20 cellular contexts compared by ENCODE assay signal in genomic region chr15:66680502-66680901, GRCh38.
"Had no signal": no experiment of that assay in that cellular context is flagged by ENCODE, and none has a peak within 500 bp of the region (broad histone marks: within the 10 kb centered on the region; RNA-seq: fewer than 3 reads in every experiment).

No MANE protein-coding gene starts in this region.

- H3K79me2 ChIP-seq: parathyroid adenoma had no signal

- H3K27ac ChIP-seq: breast epithelium, parathyroid adenoma, tibial nerve, uterus, VCaP had no signal

- H3K36me3 Mint-ChIP-seq: natural killer cell had no signal

- H3K9me3 Mint-ChIP-seq: natural killer cell had no signal

- H3K36me3 ChIP-seq: adrenal gland, breast epithelium, tibial nerve, uterus had no signal

- FAIRE-seq: astrocyte, keratinocyte had no signal

- H3K4me3 Mint-ChIP-seq: activated T-cell treated with anti-CD3 and anti-CD28 coated beads, Interleukin-2, amount 50 U/mL, for 72 hours; dendritic cell treated with granulocyte-macrophage colony-stimulating factor and Interleukin-4, amounts not matched to agents 40 ng/mL and 50 ng/mL, for 4 days; natural killer cell had no signal

- H3K4me1 ChIP-seq: adrenal gland, breast epithelium, tibial nerve, uterus had no signal

- DNase-seq: activated CD4-positive, alpha-beta T cell treated with anti-CD3 and anti-CD28 coated beads, Interleukin-2, amount 50 U/mL, for 1 hour; activated CD4-positive, CD25-positive, alpha-beta regulatory T cell treated with anti-CD3 and anti-CD28 coated beads, Interleukin-2, amount 50 U/mL, for 72 hours; activated effector memory CD4-positive, alpha-beta T cell treated with anti-CD3 and anti-CD28 coated beads, Interleukin-2, amount 50 U/mL, for 16 hours; activated T-cell treated with anti-CD3 and anti-CD28 coated beads, Interleukin-2, amount 50 U/mL, for 72 hours; adrenal gland; effector CD8-positive, alpha-beta T cell; hypothalamus; natural killer cell; stimulated activated naive CD4-positive, alpha-beta T cell treated with Interleukin-2 at 50 U/mL for 16 hours; SW 1271; T-helper 2 cell; uterus had no signal

- H3K27ac Mint-ChIP-seq: activated naive CD4-positive, alpha-beta T cell treated with anti-CD3 and anti-CD28 coated beads, Interleukin-2, amount 50 U/mL, for 72 hours; activated T-cell treated with anti-CD3 and anti-CD28 coated beads, Interleukin-2, amount 50 U/mL, for 72 hours; dendritic cell treated with granulocyte-macrophage colony-stimulating factor and Interleukin-4, amounts not matched to agents 40 ng/mL and 50 ng/mL, for 4 days; natural killer cell had no signal

- H3K9ac ChIP-seq: parathyroid adenoma had no signal

- H3K4me3 ChIP-seq: adrenal gland, breast epithelium, tibial nerve, uterus had no signal

- ATAC-seq: activated naive CD4-positive, alpha-beta T cell treated with anti-CD3 and anti-CD28 coated beads, Interleukin-2, amount 50 U/mL, for 72 hours; activated T-cell treated with anti-CD3 and anti-CD28 coated beads, Interleukin-2, amount 50 U/mL, for 72 hours; natural killer cell had no signal

- H3K9me3 ChIP-seq: adrenal gland, uterus had no signal

- H3K27me3 ChIP-seq: adrenal gland, breast epithelium, tibial nerve, uterus had no signal

- H3K27me3 Mint-ChIP-seq: dendritic cell treated with granulocyte-macrophage colony-stimulating factor and Interleukin-4, amounts not matched to agents 40 ng/mL and 50 ng/mL, for 4 days had no signal
